Comparison of ENCODE assay signal across 2 cellular contexts in genomic region chr6:65248211-65248610, GRCh38.
TF ChIP-seq lines count a peak whose summit lies in the region.

No MANE protein-coding gene starts in this region.

TF ChIP-seq in neural cell, 6 proteins besides CTCF, POLR2A, EP300 and RAD21 (continued from another document):
- peak; percentile 98 for TF ChIP-seq REST (IDR thresholded peaks at IDR 0.05; ENCODE audit: borderline replicate concordance)

TF ChIP-seq in HepG2, 621 proteins besides CTCF, POLR2A, EP300 and RAD21 (continued from another document):
- TF ChIP-seq KIAA2018 (CRISPR knock-in tag; IDR thresholded peaks at IDR 0.05; ENCODE audit: borderline replicate concordance): no peak
- no peak for TF ChIP-seq HNRNPH1 (optimal IDR thresholded peaks at IDR 0.05; ENCODE audit: low read depth, low read length)
- no peak for TF ChIP-seq HIC2 (CRISPR knock-in tag; IDR thresholded peaks at IDR 0.05; ENCODE audit: low read depth)
- no peak for TF ChIP-seq ZNF547 (CRISPR knock-in tag; IDR thresholded peaks at IDR 0.05)
